Comparison of ENCODE assay signal across 16 cellular contexts in genomic region chr5:93941897-93942296, GRCh38.
"Had no signal": no experiment of that assay in that cellular context is flagged by ENCODE, and none has a peak within 500 bp of the region (broad histone marks: within the 10 kb centered on the region; RNA-seq: fewer than 3 reads in every experiment).

No MANE protein-coding gene starts in this region.

- H3K27ac Mint-ChIP-seq: activated naive CD4-positive, alpha-beta T cell treated with anti-CD3 and anti-CD28 coated beads, Interleukin-2, amount 50 U/mL, for 24 hours had no signal

- DNase-seq: caudate nucleus; effector CD4-positive, alpha-beta T cell; foreskin keratinocyte; heart right ventricle; left ventricle myocardium inferior; mesenchymal stem cell; nephron progenitor cell; spleen; stimulated activated CD4-positive, alpha-beta T cell treated with anti-CD3 and anti-CD28 coated beads, Interleukin-2, amount 100 ng/mL, for 24 hours; stimulated activated naive CD4-positive, alpha-beta T cell treated with Interleukin-2 at 50 U/mL for 16 hours; trophoblast cell had no signal

- H3K27me3 Mint-ChIP-seq: activated naive CD4-positive, alpha-beta T cell treated with anti-CD3 and anti-CD28 coated beads, Interleukin-2, amount 50 U/mL, for 24 hours had no signal

- ATAC-seq: foreskin keratinocyte, heart right ventricle, sciatic nerve had no signal

- H3K4me3 ChIP-seq: coronary artery, heart right ventricle, left ventricle myocardium inferior, spleen had no signal

- H3K27me3 ChIP-seq: foreskin keratinocyte, heart right ventricle, spleen had no signal

- H3K9me3 ChIP-seq: heart right ventricle, left ventricle myocardium inferior, spleen had no signal

- FAIRE-seq: endothelial cell of umbilical vein, keratinocyte had no signal

- H3K9me3 Mint-ChIP-seq: activated naive CD4-positive, alpha-beta T cell treated with anti-CD3 and anti-CD28 coated beads, Interleukin-2, amount 50 U/mL, for 24 hours; nephron progenitor cell had no signal

- H3K36me3 ChIP-seq: heart right ventricle, left ventricle myocardium inferior, spleen had no signal

- H3K27ac ChIP-seq: coronary artery, foreskin keratinocyte, heart right ventricle, left ventricle myocardium inferior, spleen had no signal

- H3K4me1 ChIP-seq: foreskin keratinocyte, heart right ventricle, left ventricle myocardium inferior had no signal

- H3K4me3 Mint-ChIP-seq: activated naive CD4-positive, alpha-beta T cell treated with anti-CD3 and anti-CD28 coated beads, Interleukin-2, amount 50 U/mL, for 24 hours; nephron progenitor cell had no signal
